24 cellular contexts compared by ENCODE assay signal in the genomic region with DNA sequence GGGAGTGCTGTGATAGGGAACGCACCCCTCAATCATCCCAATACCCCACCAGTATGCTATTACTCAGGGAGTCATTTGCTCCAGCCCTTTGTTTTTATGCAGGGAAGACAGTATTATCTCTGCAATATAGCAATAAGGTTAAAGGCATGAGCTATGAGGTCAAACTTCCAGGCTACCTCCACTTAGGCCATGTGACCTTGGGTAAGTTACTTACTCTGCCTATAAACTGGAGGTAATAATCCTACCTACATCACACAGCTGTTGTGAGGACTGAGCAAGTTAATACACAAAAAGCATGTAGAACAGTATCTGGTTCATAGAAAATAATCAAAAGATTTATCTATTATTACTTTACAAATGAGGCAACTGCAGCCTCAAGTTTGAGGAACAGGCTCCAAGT.
"Had no signal": no experiment of that assay in that cellular context is flagged by ENCODE, and none has a peak within 500 bp of the region (broad histone marks: within the 10 kb centered on the region; RNA-seq: fewer than 3 reads in every experiment).

No MANE protein-coding gene starts in this region.

- H3K36me3 ChIP-seq: ovary had no signal

- H3K4me3 ChIP-seq: lung, ovary, SK-N-MC, suprapubic skin had no signal

- ATAC-seq: activated T-cell treated with anti-CD3 and anti-CD28 coated beads, Interleukin-2, amount 50 U/mL, for 4 hours; natural killer cell; sciatic nerve; stimulated activated effector memory CD8-positive, alpha-beta T cell treated with anti-CD3 and anti-CD28 coated beads, Interleukin-12 subunit alpha, Interleukin-12 subunit beta, amount 100 ng/mL, for 72 hours; stimulated activated naive CD8-positive, alpha-beta T cell treated with anti-CD3 and anti-CD28 coated beads, Interleukin-15, amount 100 ng/mL, for 72 hours; T-helper 17 cell had no signal

- DNase-seq: activated CD4-positive, alpha-beta T cell treated with anti-CD3 and anti-CD28 coated beads for 4 hours; activated CD4-positive, alpha-beta T cell treated with anti-CD3 and anti-CD28 coated beads, Interleukin-2, amount 50 U/mL, for 48 hours; activated CD4-positive, CD25-positive, alpha-beta regulatory T cell; activated CD8-positive, alpha-beta memory T cell treated with anti-CD3 and anti-CD28 coated beads, Interleukin-2, amount 50 U/mL, for 48 hours; activated naive CD4-positive, alpha-beta T cell treated with Interleukin-2 at 50 U/mL for 16 hours; activated naive CD8-positive, alpha-beta T cell treated with anti-CD3 and anti-CD28 coated beads for 36 hours; activated T-cell treated with anti-CD3 and anti-CD28 coated beads, Interleukin-2, amount 50 U/mL, for 4 hours; effector CD8-positive, alpha-beta T cell; erythroblast; foreskin fibroblast; natural killer cell; small intestine; stimulated activated CD4-positive, alpha-beta T cell treated with anti-CD3 and anti-CD28 coated beads, Interleukin-2, amount 100 ng/mL, for 24 hours; stimulated activated naive CD8-positive, alpha-beta T cell treated with anti-CD3 and anti-CD28 coated beads, Interleukin-15, amount 100 ng/mL, for 72 hours; SW 1271; T-helper 17 cell; trophoblast cell had no signal

- H3K9me3 ChIP-seq: ovary, suprapubic skin had no signal

- H3K27me3 ChIP-seq: ovary, suprapubic skin had no signal

- H3K27ac ChIP-seq: SK-N-MC, suprapubic skin had no signal

- FAIRE-seq: islet of Langerhans, small intestine had no signal
